In the genomic region with DNA sequence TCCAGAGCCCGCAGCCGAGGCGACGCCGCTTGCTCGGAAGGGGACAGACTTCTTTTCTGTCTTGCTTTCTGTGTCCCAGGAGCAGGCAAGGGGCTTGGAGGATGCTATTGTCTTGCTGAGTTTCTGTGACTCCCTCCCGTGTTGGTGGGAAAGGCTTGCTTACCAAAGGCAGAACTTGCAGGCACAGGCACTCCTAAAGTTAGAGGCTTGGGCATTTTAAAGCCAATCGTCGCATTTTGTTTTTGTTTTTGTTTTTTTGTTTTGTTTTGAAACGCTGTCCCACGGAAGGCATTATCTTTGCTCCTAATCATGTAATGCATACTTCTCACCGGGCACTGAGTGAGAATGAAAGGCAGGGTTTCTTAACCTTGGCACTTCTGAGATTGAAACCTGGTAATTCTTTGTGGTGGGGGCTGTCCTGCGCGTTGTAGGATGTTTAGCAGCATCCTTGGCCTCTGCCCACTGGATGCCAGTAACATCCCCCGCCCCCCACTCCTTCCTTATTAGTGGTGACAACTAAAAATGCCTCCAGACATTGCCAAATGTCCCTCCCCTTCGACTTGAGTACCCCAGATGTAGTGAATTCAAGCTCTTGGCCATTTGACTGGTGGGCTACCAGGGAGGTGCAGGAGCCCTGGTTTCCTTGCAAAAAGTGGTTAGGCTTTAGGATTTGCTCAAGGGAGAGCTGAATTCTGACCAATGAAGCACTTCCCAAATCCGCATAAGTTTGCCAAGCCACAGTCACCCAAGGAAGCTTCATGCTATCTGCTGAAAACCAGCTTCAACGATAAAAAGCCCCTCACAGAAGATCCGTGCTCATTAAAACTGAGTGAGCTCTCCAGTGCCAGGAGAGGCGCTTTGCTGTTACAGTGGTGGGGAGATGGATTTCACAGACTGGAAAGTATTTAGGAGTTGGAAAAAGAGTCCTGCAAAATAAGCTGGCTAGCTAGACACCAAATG, we compare ENCODE assay signal across 7 cellular contexts. TPM values are rescaled to one million over a fixed set of nuclear protein-coding genes. Genes with fewer than 3 reads are reported as not detected.
DNase-seq lines count a peak whose midpoint lies in the region; ATAC-seq, FAIRE-seq and TF ChIP-seq lines count a peak whose summit lies in the region.

No MANE protein-coding gene starts in this region.

- DNase-seq in H7, result peak; percentile 27
- peak; percentile 59 for DNase-seq in RPMI7951 (ENCODE audit: low read depth)
- peak; percentile 27 for DNase-seq in endothelial cell of umbilical vein (ENCODE audit: low read depth, low spot score)
- DNase-seq in NCI-H187 (lab: John Stamatoyannopoulos, UW), result no peak

- no peaks in the 10 kb centered on the region for H3K79me2 ChIP-seq in endothelial cell of umbilical vein (ENCODE audit: control insufficient read depth, insufficient read depth, low read length)

- H3K4me1 ChIP-seq in endothelial cell of umbilical vein (ENCODE audit: control insufficient read depth, extremely low read depth, insufficient read depth, low read length) (peaks cover 13% of the 10 kb centered on the region), neuron (ENCODE audit: insufficient read depth, low read length) (peaks cover 18% of the 10 kb centered on the region)

- H3K27me3 ChIP-seq in H7 (ENCODE audit: control insufficient read depth, insufficient read depth, low read length), result no peaks in the 10 kb centered on the region
- peaks cover 7 to 9% of the 10 kb centered on the region in 2 experiments for H3K27me3 ChIP-seq in endothelial cell of umbilical vein (ENCODE audit: control insufficient read depth in 2 of 2, insufficient read depth in 2 of 2, low read length in 2 of 2)
- no peaks in the 10 kb centered on the region for H3K27me3 ChIP-seq in neuron (ENCODE audit: insufficient read depth, low read length)

- dilution Hi-C loops in endothelial cell of umbilical vein (cut with MboI; ENCODE audit: extremely low pct_ligation_motif_present, low sequenced_read_pairs), result no loop called here

- no peak for TF ChIP-seq POLR2A in endothelial cell of umbilical vein (IDR thresholded peaks at IDR 0.05; ENCODE audit: low read depth, low read length)

- POLR2A ChIA-PET in endothelial cell of umbilical vein (lab: Charles Lee), result no interaction called here

- ATAC-seq in GM21723 (IDR thresholded peaks at IDR 0.05; ENCODE audit: unreplicated experiment) (no peak), HG03025 (IDR thresholded peaks at IDR 0.05; ENCODE audit: low FRiP score, unreplicated experiment) (no peak)

- H2AFZ ChIP-seq in endothelial cell of umbilical vein (ENCODE audit: low read depth, low read length) (peak overlapping the region; percentile 91), neuron (ENCODE audit: low read depth, low read length) (peak overlapping the region; percentile 92)

- H3K27ac ChIP-seq in endothelial cell of umbilical vein (ENCODE audit: insufficient read depth, low read depth, low read length), result no peak overlapping the region

- peak overlapping the region; percentile 92 for H3K4me3 ChIP-seq in H7 (ENCODE audit: insufficient read depth, low read depth, low read length)
- H3K4me3 ChIP-seq in endothelial cell of umbilical vein (replicated peaks in 1 of 3; ENCODE audit: insufficient read depth in 1 of 3, low read depth in 1 of 3, low read length in 3 of 3), result peak overlapping the region; percentile 54 to 79 (median 63)
- peak overlapping the region; percentile 72 for H3K4me3 ChIP-seq in neuron (ENCODE audit: low read length)

- H3K36me3 ChIP-seq in H7 (replicated peaks; ENCODE audit: control insufficient read depth, insufficient read depth, low read length) (no peaks in the 10 kb centered on the region), endothelial cell of umbilical vein (ENCODE audit: control insufficient read depth in 2 of 2, extremely low read depth in 1 of 2, insufficient read depth in 2 of 2, low read length in 2 of 2) (no peaks in the 10 kb centered on the region), neuron (ENCODE audit: insufficient read depth, low read length) (no peaks in the 10 kb centered on the region)

- intact Hi-C loops in endothelial cell of umbilical vein (cut with micrococcal nuclease), result loop anchor here (1.0 to 5.0 kb wide), 3 partner anchors 71 to 293 kb away; no protein-coding TSS in a partner anchor

- no peaks in the 10 kb centered on the region for H4K20me1 ChIP-seq in endothelial cell of umbilical vein (replicated peaks; ENCODE audit: control insufficient read depth, extremely low read depth, insufficient read depth, low read length)

- peak overlapping the region; percentile 95 for H3K4me2 ChIP-seq in endothelial cell of umbilical vein (ENCODE audit: insufficient read depth, low read length)

- no TSS peak for BruUV-seq in endothelial cell of umbilical vein (replicated peaks; lab: Mats Ljungman, UMichigan)

- CTCF ChIA-PET in endothelial cell of umbilical vein (lab: Charles Lee), result interaction anchor here (0.7 to 1.9 kb wide), 8 partner anchors 8 to 551 kb away, joined by 3 to 24 read pairs (median 4); no protein-coding TSS in a partner anchor

- FAIRE-seq in endothelial cell of umbilical vein (lab: Jason Lieb, UNC), result peak; percentile 55

- H3K9ac ChIP-seq in endothelial cell of umbilical vein (replicated peaks; ENCODE audit: extremely low read depth, insufficient read depth, low read length), result peak overlapping the region; percentile 50

- no peaks in the 10 kb centered on the region for H3K9me3 ChIP-seq in endothelial cell of umbilical vein (replicated peaks; ENCODE audit: control insufficient read depth, insufficient read depth, low read length)
- no peaks in the 10 kb centered on the region for H3K9me3 ChIP-seq in neuron (ENCODE audit: low read length)

- no peaks in the 10 kb centered on the region for H3K9me1 ChIP-seq in endothelial cell of umbilical vein (replicated peaks; ENCODE audit: control insufficient read depth, extremely low read depth, insufficient read depth, low read length)

- TF ChIP-seq CTCF in endothelial cell of umbilical vein (IDR thresholded peaks at IDR 0.05; ENCODE audit: extremely low read depth in 1 of 2, insufficient read depth in 1 of 2, low read depth in 1 of 2, low read length in 2 of 2), result no peak

TF ChIP-seq in endothelial cell of umbilical vein, 7 proteins besides CTCF, POLR2A, EP300 and RAD21:
- no peak for TF ChIP-seq JUN (IDR thresholded peaks at IDR 0.05; ENCODE audit: borderline replicate concordance, insufficient read depth, insufficient read length, low read depth)
- TF ChIP-seq EZH2 (IDR thresholded peaks at IDR 0.05; ENCODE audit: borderline replicate concordance, low read depth, low read length, severe bottlenecking), result peak; percentile 47

RNA-seq across cellular contexts. Expression of a gene that starts 1.1 kb away (rescaled TPM):
- total RNA-seq in H7 (2014; rRNA removed; shearing (Covaris generic)), result 12.4 and 13.2 TPM in 2 replicates
- 51.3 and 69.7 TPM in 2 replicates for total RNA-seq in RPMI7951 (2014; rRNA removed; shearing (Covaris generic))
- 10.7 and 17.3 TPM in 2 replicates for total RNA-seq in endothelial cell of umbilical vein
- polyA plus RNA-seq in endothelial cell of umbilical vein, result 3.7 and 4.2 TPM in 2 replicates
- polyA plus RNA-seq in endothelial cell of umbilical vein (2011; cell fraction: cytosol; rRNA removed), result 4.4 and 4.6 TPM in 2 replicates
- polyA plus RNA-seq in endothelial cell of umbilical vein (2011; cell fraction: nucleus; rRNA removed), result 5.1 and 5.7 TPM in 2 replicates
- 8.0 and 12.6 TPM in 2 replicates for polyA plus RNA-seq in endothelial cell of umbilical vein (2012)
- 8.2 and 10.1 TPM in 2 replicates for polyA minus RNA-seq in endothelial cell of umbilical vein
- 19.8 TPM for polyA minus RNA-seq in endothelial cell of umbilical vein (2011; cell fraction: cytosol; rRNA and poly(A)+ RNA removed)
- polyA minus RNA-seq in endothelial cell of umbilical vein (2011; cell fraction: nucleus; rRNA and poly(A)+ RNA removed), result 11.4 and 13.4 TPM in 2 replicates

RNA-seq across cellular contexts. Expression of a gene that starts 39.7 kb away (rescaled TPM):
- total RNA-seq in H7 (2014; rRNA removed; shearing (Covaris generic)), result not detected in 2 replicates
- total RNA-seq in RPMI7951 (2014; rRNA removed; shearing (Covaris generic)), result not detected in 2 replicates
- total RNA-seq in endothelial cell of umbilical vein, result not detected in 2 replicates
- not detected in 2 replicates for polyA plus RNA-seq in endothelial cell of umbilical vein
- not detected in 2 replicates for polyA plus RNA-seq in endothelial cell of umbilical vein (2011; cell fraction: cytosol; rRNA removed)
- not detected in 2 replicates for polyA plus RNA-seq in endothelial cell of umbilical vein (2011; cell fraction: nucleus; rRNA removed)
- not detected in 2 replicates for polyA plus RNA-seq in endothelial cell of umbilical vein (2012)
- not detected in 2 replicates for polyA minus RNA-seq in endothelial cell of umbilical vein
- not detected for polyA minus RNA-seq in endothelial cell of umbilical vein (2011; cell fraction: cytosol; rRNA and poly(A)+ RNA removed)
- polyA minus RNA-seq in endothelial cell of umbilical vein (2011; cell fraction: nucleus; rRNA and poly(A)+ RNA removed), result not detected in 2 replicates

Comparison
In these comparisons a context has a peak if more than half of its experiments do, and no peak if none do; other contexts are left out.
1. DNase-seq: peak in H7 (single experiment), RPMI7951 (single experiment) and endothelial cell of umbilical vein (single experiment); none in NCI-H187 (0 of 2).
2. Peak in every context shown above with its lines, with median percentiles within 50 percentile points of each other: H3K4me3 ChIP-seq.